8 cellular contexts compared by ENCODE assay signal in genomic region chrX:130120321-130120731, GRCh38. TPM values are rescaled to one million over a fixed set of nuclear protein-coding genes. Genes with fewer than 3 reads are reported as not detected.
DNase-seq lines count a peak whose midpoint lies in the region; ATAC-seq and TF ChIP-seq lines count a peak whose summit lies in the region.

No MANE protein-coding gene starts in this region.

- peak overlapping the region; percentile 32; the same call in 1 of the 2 replicates for H3K4me3 ChIP-seq in Jurkat, Clone E6-1 (ENCODE audit: low read length)
- peak overlapping the region; percentile 22 to 48 for H3K4me3 ChIP-seq in duodenal mucosa (ENCODE audit: low read depth in 1 of 2, low read length in 2 of 2)

- no peaks in the 10 kb centered on the region for H3K36me3 ChIP-seq in duodenal mucosa (ENCODE audit: control insufficient read depth in 1 of 2, insufficient read depth in 2 of 2, low read length in 2 of 2)

- peaks cover 0 to 3% (median 0%) of the 10 kb centered on the region in 3 donors for H3K36me3 Mint-ChIP-seq in naive thymus-derived CD8-positive, alpha-beta T cell

- no peak overlapping the region for H3K27ac ChIP-seq in duodenal mucosa (ENCODE audit: low read depth, low read length)

- TF ChIP-seq CTCF in GM10248 (IDR thresholded peaks at IDR 0.05; ENCODE audit: control extremely low read depth, extremely low read depth, low read depth, missing control alignments) = peak; percentile 25

- no peak overlapping the region for H3K27ac Mint-ChIP-seq in naive thymus-derived CD8-positive, alpha-beta T cell

- peaks cover 0 to 22% (median 5%) of the 10 kb centered on the region in 4 donors for H3K4me1 Mint-ChIP-seq in naive thymus-derived CD8-positive, alpha-beta T cell

- POLR2A ChIA-PET in GM10248 (lab: Yijun Ruan, JAX) = interaction anchor here (1.6 kb wide), 1 partner anchor 28 kb away, joined by 5 read pairs; no protein-coding TSS in a partner anchor
- POLR2A ChIA-PET in naive thymus-derived CD8-positive, alpha-beta T cell (lab: Charles Lee) = interaction anchor here (0.7 to 4.9 kb wide), 6 partner anchors 25 to 636 kb away, joined by 3 to 46 read pairs (median 5); partner anchors contain the start of gene RAB33A

- H3K9ac ChIP-seq in duodenal mucosa (ENCODE audit: low read depth in 1 of 2, low read length in 2 of 2) = peak overlapping the region in 1 of 2 donors; percentile 33

- H3K27me3 Mint-ChIP-seq in naive thymus-derived CD8-positive, alpha-beta T cell = no peaks in the 10 kb centered on the region

- no peaks in the 10 kb centered on the region for H3K9me3 ChIP-seq in duodenal mucosa (ENCODE audit: control insufficient read depth in 1 of 2, low read length in 2 of 2)

- H3K9me3 Mint-ChIP-seq in naive thymus-derived CD8-positive, alpha-beta T cell = no peaks in the 10 kb centered on the region

- no peaks in the 10 kb centered on the region for H3K27me3 ChIP-seq in duodenal mucosa (ENCODE audit: control insufficient read depth in 1 of 2, insufficient read depth in 2 of 2, low read length in 2 of 2)

- peak; percentile 35 for ATAC-seq in GM21528 (IDR thresholded peaks at IDR 0.05; ENCODE audit: low FRiP score, unreplicated experiment)
- ATAC-seq in naive thymus-derived CD8-positive, alpha-beta T cell = peak; percentile 41 to 47

- peak overlapping the region; percentile 31 to 78 (median 67) for H3K4me3 Mint-ChIP-seq in naive thymus-derived CD8-positive, alpha-beta T cell

- CTCF ChIA-PET in GM10248 (lab: Yijun Ruan, JAX) = interaction anchor here (0.9 to 9.0 kb wide), 11 partner anchors 11 to 287 kb away, joined by 3 to 92 read pairs (median 4); partner anchors contain the start of gene AIFM1

- peaks cover 11 to 14% of the 10 kb centered on the region in 2 donors for H3K4me1 ChIP-seq in duodenal mucosa (ENCODE audit: control insufficient read depth in 1 of 2, insufficient read depth in 2 of 2, low read length in 2 of 2)

- DNase-seq in GM10248 (ENCODE audit: extremely low spot score) (peak; percentile 56), NCI-H128 (lab: John Stamatoyannopoulos, UW; ENCODE audit: unreplicated experiment) (no peak), NCI-H2029 (lab: John Stamatoyannopoulos, UW) (no peak), HPDE6-E6E7 (ENCODE audit: extremely low spot score) (no peak)
- no peak for DNase-seq in Jurkat, Clone E6-1 (ENCODE audit: low read depth, low spot score)
- peak in 1 of 10 donors; percentile 11 for DNase-seq in naive thymus-derived CD8-positive, alpha-beta T cell

RNA-seq across cellular contexts. Expression of gene ELF4, which starts 10.0 kb away (rescaled TPM):
- polyA plus RNA-seq in Jurkat, Clone E6-1 (2012; ENCODE audit: insufficient read depth, insufficient read length) = 12.4 TPM
- 10 to 100 TPM; 17.9 to 18.2 TPM for total RNA-seq in naive thymus-derived CD8-positive, alpha-beta T cell
- polyA plus RNA-seq in naive thymus-derived CD8-positive, alpha-beta T cell = 10 to 100 TPM in 1 of 3 donors, 1 to 10 TPM in 2; 7.7 to 10.9 (median 9.2) TPM

RNA-seq across cellular contexts. Expression of gene AIFM1, which starts 45.3 kb away (rescaled TPM):
- 99.5 TPM for polyA plus RNA-seq in Jurkat, Clone E6-1 (2012; ENCODE audit: insufficient read depth, insufficient read length)
- 10 to 100 TPM; 25.1 to 26.3 TPM for total RNA-seq in naive thymus-derived CD8-positive, alpha-beta T cell
- 10 to 100 TPM; 27.8 to 36.9 (median 32.8) TPM for polyA plus RNA-seq in naive thymus-derived CD8-positive, alpha-beta T cell

RNA-seq across cellular contexts. Expression of gene RAB33A, which starts 51.4 kb away (rescaled TPM):
- polyA plus RNA-seq in Jurkat, Clone E6-1 (2012; ENCODE audit: insufficient read depth, insufficient read length) = 32.8 TPM
- 10 to 100 TPM; 14.5 to 16.7 TPM for total RNA-seq in naive thymus-derived CD8-positive, alpha-beta T cell
- polyA plus RNA-seq in naive thymus-derived CD8-positive, alpha-beta T cell = 10 to 100 TPM; 10.6 to 21.1 (median 10.9) TPM
